In the genomic region with DNA sequence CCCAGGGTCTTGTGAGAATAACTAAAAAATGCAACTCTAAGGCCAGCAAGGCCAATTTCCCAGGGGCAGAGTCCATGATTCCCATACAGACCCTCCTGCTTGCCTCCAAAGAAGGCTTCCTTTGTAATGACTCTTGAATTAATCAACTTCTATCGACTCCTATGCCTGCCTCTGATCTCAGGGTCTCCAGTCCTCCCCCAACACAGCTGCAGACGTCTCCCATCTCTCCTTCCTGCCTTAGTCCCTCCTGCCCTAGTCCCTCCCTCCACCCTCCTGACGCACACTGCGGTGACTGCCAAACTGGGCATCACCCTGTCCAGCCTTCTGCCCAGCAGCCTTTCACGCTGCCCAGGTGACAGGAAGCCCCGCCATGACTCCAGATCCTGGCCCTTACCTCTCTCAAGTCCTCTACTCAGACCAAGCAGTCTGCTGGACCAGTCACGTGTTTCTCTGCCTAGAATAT, we compare ENCODE assay signal across 15 cellular contexts. TPM values are rescaled to one million over a fixed set of nuclear protein-coding genes. Genes with fewer than 3 reads are reported as not detected.
DNase-seq lines count a peak whose midpoint lies in the region; ATAC-seq and TF ChIP-seq lines count a peak whose summit lies in the region.
"Had no signal": no experiment of that assay in that cellular context is flagged by ENCODE, and none has a peak within 500 bp of the region (broad histone marks: within the 10 kb centered on the region; RNA-seq: fewer than 3 reads in every experiment).

No MANE protein-coding gene starts in this region.

- H3K36me3 ChIP-seq in Panc1 (ENCODE audit: control insufficient read depth, insufficient read depth, low read length), result no peaks in the 10 kb centered on the region
- no peaks in the 10 kb centered on the region for H3K36me3 ChIP-seq in uterus
- H3K36me3 ChIP-seq: BLaER1 treated with 17β-estradiol and CSF1 and Interleukin-3, amounts not matched to agents 10 nM and 100 nM; SJCRH30 had no signal

- POLR2A ChIA-PET in Panc1 (lab: Charles Lee), result no interaction called here

- DNase-seq in Panc1 (ENCODE audit: low read depth, low spot score), result no peak
- DNase-seq in Right ventricle myocardium superior, result no peak
- no peak for DNase-seq in uterus
- no peak for DNase-seq in HuH-7.5 (ENCODE audit: low spot score)
- no peak for DNase-seq in superior temporal gyrus (ENCODE audit: extremely low spot score)
- DNase-seq in ecto neural progenitor cell (ENCODE audit: low spot score), result no peak
- DNase-seq in activated naive CD4-positive, alpha-beta T cell (lab: John Stamatoyannopoulos, UW), result no peak
- DNase-seq: activated CD4-positive, alpha-beta T cell treated with anti-CD3 and anti-CD28 coated beads for 4 hours; activated naive CD4-positive, alpha-beta T cell treated with anti-CD3 and anti-CD28 coated beads, Interleukin-2, amount 50 U/mL, for 16 hours; effector memory CD4-positive, alpha-beta T cell; SJCRH30 had no signal

- TF ChIP-seq CTCF in Panc1 (IDR thresholded peaks at IDR 0.05), result no peak
- no peak for TF ChIP-seq CTCF in nephron (IDR thresholded peaks at IDR 0.05; ENCODE audit: unreplicated experiment in 3 of 3)
- no peak for TF ChIP-seq CTCF in uterus (IDR thresholded peaks at IDR 0.05)

- no peaks in the 10 kb centered on the region for H3K9me3 Mint-ChIP-seq in nephron
- H3K9me3 Mint-ChIP-seq: stimulated activated naive CD8-positive, alpha-beta T cell treated with anti-CD3 and anti-CD28 coated beads, Interleukin-15, Interleukin-2, amounts not matched to agents 100 ng/mL and 50 ng/mL, for 24 hours had no signal

- peak overlapping the region; percentile 43 to 87 (median 87) for H3K27ac Mint-ChIP-seq in nephron
- H3K27ac Mint-ChIP-seq: stimulated activated naive CD8-positive, alpha-beta T cell treated with anti-CD3 and anti-CD28 coated beads, Interleukin-15, Interleukin-2, amounts not matched to agents 100 ng/mL and 50 ng/mL, for 24 hours had no signal

- H3K4me3 Mint-ChIP-seq in nephron, result no peak overlapping the region
- H3K4me3 Mint-ChIP-seq: stimulated activated naive CD8-positive, alpha-beta T cell treated with anti-CD3 and anti-CD28 coated beads, Interleukin-15, Interleukin-2, amounts not matched to agents 100 ng/mL and 50 ng/mL, for 24 hours had no signal

- no peaks in the 10 kb centered on the region for H3K36me3 Mint-ChIP-seq in nephron (ENCODE audit: low read depth)

- H3K27me3 ChIP-seq in Panc1 (ENCODE audit: control insufficient read depth, insufficient read depth, low read length) (no peaks in the 10 kb centered on the region), uterus (no peaks in the 10 kb centered on the region)
- H3K27me3 ChIP-seq: BLaER1 treated with 17β-estradiol and CSF1 and Interleukin-3, amounts not matched to agents 10 nM and 100 nM; SJCRH30 had no signal

- BruUV-seq in Panc1 (replicated peaks; lab: Mats Ljungman, UMichigan), result no TSS peak

- peak; percentile 57 for ATAC-seq in Panc1
- ATAC-seq in Right ventricle myocardium superior (ENCODE audit: poor library complexity), result peak; percentile 30

- in situ Hi-C loops in Panc1 (cut with HindIII; ENCODE audit: low pct_unique_long_range_greater_than_20kb, low sequenced_read_pairs), result no loop called here

- H3K27ac ChIP-seq in Panc1 (ENCODE audit: low read length) (peak overlapping the region; percentile 10; the same call in 1 of the 2 replicates), uterus (peak overlapping the region; percentile 84 to 89)
- H3K27ac ChIP-seq: BLaER1 treated with 17β-estradiol and CSF1 and Interleukin-3, amounts not matched to agents 10 nM and 100 nM; parathyroid adenoma; SJCRH30 had no signal

- H3K4me3 ChIP-seq in Panc1 (ENCODE audit: low read depth in 2 of 2, low read length in 2 of 2) (no peak overlapping the region), uterus (no peak overlapping the region)
- H3K4me3 ChIP-seq: BLaER1 treated with 17β-estradiol and CSF1 and Interleukin-3, amounts not matched to agents 10 nM and 100 nM; SJCRH30 had no signal

- CTCF ChIA-PET in Panc1 (lab: Charles Lee), result no interaction called here

- H3K4me1 ChIP-seq in Panc1 (ENCODE audit: control insufficient read depth, insufficient read depth, low read length) (peaks cover 12% of the 10 kb centered on the region), uterus (peaks cover 0 to 9% of the 10 kb centered on the region in 2 donors)
- H3K4me1 ChIP-seq: BLaER1 treated with 17β-estradiol and CSF1 and Interleukin-3, amounts not matched to agents 10 nM and 100 nM; parathyroid adenoma; SJCRH30 had no signal

- no peak for TF ChIP-seq POLR2A in uterus (IDR thresholded peaks at IDR 0.05)

- no peaks in the 10 kb centered on the region for H3K9me3 ChIP-seq in Panc1 (ENCODE audit: control insufficient read depth, insufficient read depth, low read depth, low read length)
- H3K9me3 ChIP-seq in uterus, result no peaks in the 10 kb centered on the region
- H3K9me3 ChIP-seq: SJCRH30 had no signal

- H3K4me1 Mint-ChIP-seq in nephron, result peaks cover 10% of the 10 kb centered on the region

- H3K27me3 Mint-ChIP-seq in nephron (ENCODE audit: low read depth), result peaks cover 8% of the 10 kb centered on the region

- intact Hi-C loops in Panc1 (cut with micrococcal nuclease; ENCODE audit: unreplicated experiment), result no loop called here
- intact Hi-C loops in Right ventricle myocardium superior (cut with DNase I), result no loop called here
- intact Hi-C loops in uterus (cut with DNase I; ENCODE audit: low total_unique reads), result no loop called here

RNA-seq across cellular contexts. Expression of a gene that starts 35.2 kb away (rescaled TPM):
- total RNA-seq in Panc1 (2021; ENCODE audit: unreplicated experiment), result 0.36 TPM
- polyA plus RNA-seq in Panc1 (2012; ENCODE audit: insufficient read length), result 0.13 TPM
- 6.6 TPM for total RNA-seq in Right ventricle myocardium superior
- total RNA-seq in uterus, result 10 to 100 TPM in 1 of 4 donors, 1 to 10 TPM in 3; 1.3 to 18.2 (median 7.0) TPM
- total RNA-seq: SJCRH30 had no signal
